Comparison of ENCODE assay signal across 1 cellular context in genomic region chr16:22196559-22197168, GRCh38.
TF ChIP-seq lines count a peak whose summit lies in the region.
"Not testable (repeated sequence)": the region's sequence is repeated elsewhere in the genome, so short reads cannot be mapped to it uniquely, and the experiment has no call there.

No MANE protein-coding gene starts in this region.

TF ChIP-seq in HepG2, 621 proteins besides CTCF, POLR2A, EP300 and RAD21:
- peak; percentile 1; the same call in 1 of the 2 replicates for TF ChIP-seq IRF9 (CRISPR knock-in tag; IDR thresholded peaks at IDR 0.05; ENCODE audit: borderline replicate concordance)
- TF ChIP-seq TIGD3 (CRISPR knock-in tag; IDR thresholded peaks at IDR 0.05; ENCODE audit: borderline replicate concordance), result 0 out of 2 replicates have a peak, but pooled peaks have one; percentile 9
- 0 out of 2 replicates have a peak, but pooled peaks have one; percentile 26 for TF ChIP-seq THAP11 (CRISPR knock-in tag; IDR thresholded peaks at IDR 0.05)
- 0 out of 2 replicates have a peak, but pooled peaks have one; percentile 56 for TF ChIP-seq ZNF510 (CRISPR knock-in tag; IDR thresholded peaks at IDR 0.05; ENCODE audit: low read depth)
- TF ChIP-seq ZMYM3 (CRISPR knock-in tag; IDR thresholded peaks at IDR 0.05), result peak; percentile 9; the same call in 1 of the 2 replicates
- peak; percentile 77; the same call in 1 of the 2 replicates for TF ChIP-seq EHMT2 (IDR thresholded peaks at IDR 0.05; ENCODE audit: borderline replicate concordance, low read depth, low read length)
- TF ChIP-seq NCOR1 (IDR thresholded peaks at IDR 0.05; ENCODE audit: borderline replicate concordance, low read length), result peak; percentile 54; the same call in 1 of the 2 replicates
- TF ChIP-seq TGIF2 (CRISPR knock-in tag; IDR thresholded peaks at IDR 0.05), result 0 out of 2 replicates have a peak, but pooled peaks have one; percentile 27
- TF ChIP-seq CCDC6 (CRISPR knock-in tag; IDR thresholded peaks at IDR 0.05), result 0 out of 2 replicates have a peak, but pooled peaks have one; percentile 4
- peak; percentile 67; the same call in 1 of the 2 replicates for TF ChIP-seq ZBTB34 (CRISPR knock-in tag; IDR thresholded peaks at IDR 0.05)
- peak; percentile 38; the same call in 1 of the 2 replicates for TF ChIP-seq RXRB (CRISPR knock-in tag; IDR thresholded peaks at IDR 0.05; ENCODE audit: borderline replicate concordance)
- TF ChIP-seq ATF4 (CRISPR knock-in tag; IDR thresholded peaks at IDR 0.05), result peak in 1 of 2 experiments; percentile 87; a peak in 2 of 4 replicates
- TF ChIP-seq SNAI1 (CRISPR knock-in tag; IDR thresholded peaks at IDR 0.05; ENCODE audit: borderline replicate concordance), result 0 out of 2 replicates have a peak, but pooled peaks have one; percentile 33
- peak; percentile 55; the same call in 1 of the 2 replicates for TF ChIP-seq CEBPB (IDR thresholded peaks at IDR 0.05; ENCODE audit: borderline replicate concordance, low read depth, low read length)
- TF ChIP-seq ZNF280D (CRISPR knock-in tag; IDR thresholded peaks at IDR 0.05), result peak; percentile 63; the same call in 1 of the 2 replicates
- peak; percentile 70 for TF ChIP-seq CEBPG (CRISPR knock-in tag; IDR thresholded peaks at IDR 0.05)
- 0 out of 2 replicates have a peak, but pooled peaks have one; percentile 50 for TF ChIP-seq GTF3A (CRISPR knock-in tag; conservative IDR thresholded peaks at IDR 0.05)
- TF ChIP-seq ZMYM2 (CRISPR knock-in tag; IDR thresholded peaks at IDR 0.05), result 0 out of 2 replicates have a peak, but pooled peaks have one; percentile 13
- 0 out of 2 replicates have a peak, but pooled peaks have one; percentile 81 for TF ChIP-seq ATF5 (CRISPR knock-in tag; IDR thresholded peaks at IDR 0.05; ENCODE audit: low read depth)
- peak; percentile 32; the same call in 1 of the 2 replicates for TF ChIP-seq ARID5B (CRISPR knock-in tag; IDR thresholded peaks at IDR 0.05)
- 0 out of 2 replicates have a peak, but pooled peaks have one; percentile 30 for TF ChIP-seq ATF7 (IDR thresholded peaks at IDR 0.05)
- not testable (repeated sequence) for TF ChIP-seq ATF7 (CRISPR knock-in tag; IDR thresholded peaks at IDR 0.05); TCF12 (IDR thresholded peaks at IDR 0.05)
- TF ChIP-seq ZNF770 (CRISPR knock-in tag; IDR thresholded peaks at IDR 0.05), result peak; percentile 66
- TF ChIP-seq ZNF512B (CRISPR knock-in tag; IDR thresholded peaks at IDR 0.05; ENCODE audit: borderline replicate concordance), result 0 out of 2 replicates have a peak, but pooled peaks have one; percentile 26
- peak; percentile 9; the same call in 1 of the 2 replicates for TF ChIP-seq ZNF362 (CRISPR knock-in tag; IDR thresholded peaks at IDR 0.05; ENCODE audit: borderline replicate concordance)
- TF ChIP-seq ZNF564 (CRISPR knock-in tag; IDR thresholded peaks at IDR 0.05), result 0 out of 2 replicates have a peak, but pooled peaks have one; percentile 32
- TF ChIP-seq TCF12 (CRISPR knock-in tag; IDR thresholded peaks at IDR 0.05), result 0 out of 2 replicates have a peak, but pooled peaks have one; percentile 31
- peak; percentile 21; the same call in 1 of the 2 replicates for TF ChIP-seq KDM5B (CRISPR knock-in tag; IDR thresholded peaks at IDR 0.05; ENCODE audit: borderline replicate concordance)
